Comparison of ENCODE assay signal across 23 cellular contexts in the genomic region with DNA sequence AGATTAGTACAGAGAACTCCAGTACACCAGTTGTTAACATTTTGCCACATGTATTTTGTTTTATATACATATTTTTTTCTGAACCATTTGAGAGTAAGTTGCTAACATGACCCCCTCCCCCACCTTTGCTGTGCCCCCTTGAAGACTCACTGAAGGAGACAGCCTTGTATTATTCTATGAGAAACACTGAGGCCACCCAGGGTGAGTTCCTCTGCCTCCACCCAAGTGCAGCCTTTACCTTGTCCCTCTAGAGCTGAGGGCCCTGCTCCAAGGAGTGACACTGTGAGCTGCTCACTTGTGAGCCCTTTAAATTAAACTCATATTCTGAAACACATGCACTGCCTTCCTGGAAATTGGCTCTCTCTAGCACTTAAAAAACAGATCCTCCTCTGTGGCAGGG. TPM values are rescaled to one million over a fixed set of nuclear protein-coding genes. Genes with fewer than 3 reads are reported as not detected.
DNase-seq lines count a peak whose midpoint lies in the region; ATAC-seq and TF ChIP-seq lines count a peak whose summit lies in the region.
"Had no signal": no experiment of that assay in that cellular context is flagged by ENCODE, and none has a peak within 500 bp of the region (broad histone marks: within the 10 kb centered on the region; RNA-seq: fewer than 3 reads in every experiment).

No MANE protein-coding gene starts in this region.

- H2BK120ac ChIP-seq in neuronal stem cell (ENCODE audit: low read depth, low read length): no peak overlapping the region

- TF ChIP-seq POLR2A in erythroblast (IDR thresholded peaks at IDR 0.05; ENCODE audit: low read length): no peak

- H3K27ac Mint-ChIP-seq in stimulated activated naive CD8-positive, alpha-beta T cell treated with anti-CD3 and anti-CD28 coated beads, Interleukin-15, amount 100 ng/mL, for 72 hours: no peak overlapping the region
- H3K27ac Mint-ChIP-seq: CD14-positive monocyte had no signal

- H3K23ac ChIP-seq in neuronal stem cell (ENCODE audit: low read depth, low read length, poor library complexity): no peak overlapping the region

- H3K4me1 Mint-ChIP-seq in stimulated activated naive CD8-positive, alpha-beta T cell treated with anti-CD3 and anti-CD28 coated beads, Interleukin-15, amount 100 ng/mL, for 72 hours: peaks cover 4% of the 10 kb centered on the region

- H3K9me3 ChIP-seq in neuronal stem cell (replicated peaks in 1 of 2; ENCODE audit: control insufficient read depth in 2 of 2, insufficient read depth in 1 of 2, low read depth in 1 of 2, low read length in 2 of 2) (peaks cover 0 to 1% of the 10 kb centered on the region in 2 donors), lower lobe of right lung (no peaks in the 10 kb centered on the region)
- H3K9me3 ChIP-seq: Peyer's patch, SJCRH30 had no signal

- H3K27ac ChIP-seq in neuronal stem cell (replicated peaks; ENCODE audit: low read length) (no peak overlapping the region), lower lobe of right lung (no peak overlapping the region)
- H3K27ac ChIP-seq: HL-60, Peyer's patch, SJCRH30 had no signal

- H2BK5ac ChIP-seq in neuronal stem cell (ENCODE audit: low read length): no peak overlapping the region

- H3K79me1 ChIP-seq in neuronal stem cell (ENCODE audit: low read depth, low read length): peaks cover 1% of the 10 kb centered on the region

- no peaks in the 10 kb centered on the region for H3K27me3 ChIP-seq in neuronal stem cell (ENCODE audit: control insufficient read depth in 3 of 3, insufficient read depth in 3 of 3, low read depth in 1 of 3, low read length in 3 of 3)
- H3K27me3 ChIP-seq in lower lobe of right lung (ENCODE audit: low read depth): no peaks in the 10 kb centered on the region
- H3K27me3 ChIP-seq: Peyer's patch, SJCRH30 had no signal

- no peak overlapping the region for H3K9ac ChIP-seq in neuronal stem cell (ENCODE audit: low read depth, low read length, poor library complexity)

- no peaks in the 10 kb centered on the region for H3K9me3 Mint-ChIP-seq in stimulated activated naive CD8-positive, alpha-beta T cell treated with anti-CD3 and anti-CD28 coated beads, Interleukin-15, amount 100 ng/mL, for 72 hours
- H3K9me3 Mint-ChIP-seq: CD14-positive monocyte had no signal

- no peak overlapping the region for H3K4ac ChIP-seq in neuronal stem cell (ENCODE audit: low read length)

- H4K91ac ChIP-seq in neuronal stem cell (ENCODE audit: low read depth, low read length, poor library complexity): no peak overlapping the region

- no peak overlapping the region for H3K4me3 ChIP-seq in neuronal stem cell (ENCODE audit: low read length in 2 of 2)
- no peak overlapping the region for H3K4me3 ChIP-seq in lower lobe of right lung
- H3K4me3 ChIP-seq: Peyer's patch, SJCRH30 had no signal

- H3K14ac ChIP-seq in neuronal stem cell (ENCODE audit: low read length): no peak overlapping the region

- no peak overlapping the region for H3K4me2 ChIP-seq in neuronal stem cell (ENCODE audit: insufficient read depth, low read length, poor library complexity, severe bottlenecking)

- no peaks in the 10 kb centered on the region for H3K36me3 ChIP-seq in neuronal stem cell (replicated peaks in 1 of 2; ENCODE audit: control insufficient read depth in 2 of 2, insufficient read depth in 2 of 2, low read length in 2 of 2)
- H3K36me3 ChIP-seq in lower lobe of right lung: no peaks in the 10 kb centered on the region
- H3K36me3 ChIP-seq: Peyer's patch, SJCRH30 had no signal

- intact Hi-C loops in lower lobe of right lung (cut with DNase I): no loop called here

- peak; percentile 23 for ATAC-seq in stimulated activated naive CD8-positive, alpha-beta T cell treated with anti-CD3 and anti-CD28 coated beads, Interleukin-15, amount 100 ng/mL, for 72 hours
- no peak for ATAC-seq in stimulated activated naive CD8-positive, alpha-beta T cell treated with anti-CD3 and anti-CD28 coated beads, Interleukin-15, Interleukin-2, amounts not matched to agents 100 U/mL and 50 U/mL, for 24 hours
- ATAC-seq in HG03135 (IDR thresholded peaks at IDR 0.05; ENCODE audit: unreplicated experiment) (no peak), lower lobe of right lung (no peak)

- H2AFZ ChIP-seq in neuronal stem cell (ENCODE audit: low read length): peak overlapping the region; percentile 76

- H2AK5ac ChIP-seq in neuronal stem cell (ENCODE audit: low read depth, low read length): no peak overlapping the region

- no peak overlapping the region for H3K18ac ChIP-seq in neuronal stem cell (ENCODE audit: low read length)

- no peak overlapping the region for H4K8ac ChIP-seq in neuronal stem cell (ENCODE audit: low read depth, low read length)

- no peak overlapping the region for H3K4me3 Mint-ChIP-seq in stimulated activated naive CD8-positive, alpha-beta T cell treated with anti-CD3 and anti-CD28 coated beads, Interleukin-15, amount 100 ng/mL, for 72 hours
- H3K4me3 Mint-ChIP-seq: CD14-positive monocyte, H9 had no signal

- H2BK15ac ChIP-seq in neuronal stem cell (ENCODE audit: low read length): no peak overlapping the region

- DNase-seq in stimulated activated naive CD8-positive, alpha-beta T cell treated with anti-CD3 and anti-CD28 coated beads, Interleukin-15, amount 100 ng/mL, for 72 hours: no peak
- DNase-seq in stimulated activated naive CD8-positive, alpha-beta T cell treated with anti-CD3 and anti-CD28 coated beads, Interleukin-15, Interleukin-2, amounts not matched to agents 100 U/mL and 50 U/mL, for 24 hours: no peak
- DNase-seq in erythroblast (lab: John Stamatoyannopoulos, UW) (peak; percentile 14 to 22), neuronal stem cell (ENCODE audit: low spot score) (no peak), MV-4-11 (lab: John Stamatoyannopoulos, UW) (no peak), lower lobe of right lung (no peak)
- DNase-seq: EL, GF-D8, H9, KBM-7, NCI-H1092 treated with DMSO at 0.1 percent for 48 hours, NCI-H146, NCI-H2029, NCI-H226, NCI-H510A treated with DMSO at 0.1 percent for 48 hours, NCI-H748 treated with DMSO at 0.1 percent for 48 hours, Peyer's patch, SJCRH30 had no signal

- H3K4me1 ChIP-seq in neuronal stem cell (ENCODE audit: control insufficient read depth in 2 of 2, insufficient read depth in 1 of 2, low read depth in 1 of 2, low read length in 2 of 2) (peaks cover 10 to 11% of the 10 kb centered on the region in 2 donors), lower lobe of right lung (no peaks in the 10 kb centered on the region)
- H3K4me1 ChIP-seq: SJCRH30 had no signal

- H3K27me3 Mint-ChIP-seq in stimulated activated naive CD8-positive, alpha-beta T cell treated with anti-CD3 and anti-CD28 coated beads, Interleukin-15, amount 100 ng/mL, for 72 hours: peaks cover 6% of the 10 kb centered on the region

- TF ChIP-seq CTCF in lower lobe of right lung (IDR thresholded peaks at IDR 0.05): no peak

- H2BK12ac ChIP-seq in neuronal stem cell (ENCODE audit: low read length): no peak overlapping the region

RNA-seq across cellular contexts. Expression of gene KIT, which starts 21.1 kb away (rescaled TPM):
- 8.3 TPM for polyA plus RNA-seq in neuronal stem cell (2013, experiment 1 of 2)
- polyA plus RNA-seq in neuronal stem cell (2013, experiment 2 of 2): 8.3 TPM
- total RNA-seq in lower lobe of right lung: 28.5 TPM
- total RNA-seq: HT-29, OCI-LY7 had no signal
- polyA plus RNA-seq: CD14-positive monocyte had no signal

Comparison
In these comparisons a context has a peak if more than half of its experiments do, and no peak if none do; other contexts are left out.
1. DNase-seq: peak in erythroblast (2 of 2); none in stimulated activated naive CD8-positive, alpha-beta T cell treated with anti-CD3 and anti-CD28 coated beads, Interleukin-15, amount 100 ng/mL, for 72 hours (0 of 2), stimulated activated naive CD8-positive, alpha-beta T cell treated with anti-CD3 and anti-CD28 coated beads, Interleukin-15, Interleukin-2, amounts not matched to agents 100 U/mL and 50 U/mL, for 24 hours (single experiment), neuronal stem cell (single experiment), MV-4-11 (single experiment) and lower lobe of right lung (single experiment).